ENCODE assay signal across 2 cellular contexts in the genomic region with DNA sequence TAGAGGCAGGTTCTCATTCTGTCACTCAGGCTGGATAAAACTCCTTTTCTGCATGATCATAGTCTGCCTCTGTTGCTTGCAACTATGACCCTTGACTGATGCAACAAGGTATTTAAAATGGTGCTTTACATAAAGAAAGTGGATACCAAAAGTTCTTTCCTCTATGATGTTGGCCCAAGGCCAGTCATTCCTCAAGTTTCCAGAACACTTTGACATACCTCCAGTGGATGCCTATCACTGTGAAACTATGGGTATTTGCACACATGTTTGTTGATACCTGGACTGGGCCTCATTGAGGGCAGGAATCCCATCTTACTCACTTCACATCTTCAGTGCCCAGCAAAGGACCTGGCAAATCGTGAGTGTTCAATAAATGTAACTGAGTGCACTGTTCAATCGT.
TF ChIP-seq lines count a peak whose summit lies in the region.

No MANE protein-coding gene starts in this region.

TF ChIP-seq in IMR-90, 13 proteins besides CTCF, POLR2A, EP300 and RAD21:
- TF ChIP-seq CEBPB (IDR thresholded peaks at IDR 0.05; ENCODE audit: low read depth, low read length): no peak

TF ChIP-seq in K562, 482 proteins besides CTCF, POLR2A, EP300 and RAD21:
- 0 out of 2 replicates have a peak, but pooled peaks have one; percentile 22 for TF ChIP-seq NFIC (IDR thresholded peaks at IDR 0.05)
- no peak for TF ChIP-seq NFE2L1 (tag; IDR thresholded peaks at IDR 0.05; ENCODE audit: borderline replicate concordance, low read depth)
- TF ChIP-seq RFX1 (IDR thresholded peaks at IDR 0.05): no peak
- no peak for TF ChIP-seq PRPF4 (IDR thresholded peaks at IDR 0.05; ENCODE audit: insufficient read depth, low read depth, low read length, poor library complexity, severe bottlenecking)
- TF ChIP-seq IRF1 (CRISPR knock-in tag; IDR thresholded peaks at IDR 0.05; ENCODE audit: borderline replicate concordance): no peak
